ENCODE assay signal across 33 cellular contexts in genomic region chr20:22423190-22423832, GRCh38.
"Had no signal": no experiment of that assay in that cellular context is flagged by ENCODE, and none has a peak within 500 bp of the region (broad histone marks: within the 10 kb centered on the region; RNA-seq: fewer than 3 reads in every experiment).

No MANE protein-coding gene starts in this region.

- DNase-seq: activated CD4-positive, alpha-beta memory T cell treated with anti-CD3 and anti-CD28 coated beads for 36 hours; activated CD4-positive, alpha-beta T cell treated with anti-CD3 and anti-CD28 coated beads for 36 hours; activated CD4-positive, alpha-beta T cell treated with anti-CD3 and anti-CD28 coated beads, Interleukin-2, amount 10 ng/mL, durations not matched to agents 24 days and 14 days; activated CD4-positive, CD25-positive, alpha-beta regulatory T cell; activated CD4-positive, CD25-positive, alpha-beta regulatory T cell treated with anti-CD3 and anti-CD28 coated beads, Interleukin-2, amount 50 U/mL, for 72 hours; activated CD8-positive, alpha-beta memory T cell treated with anti-CD3 and anti-CD28 coated beads, Interleukin-2, amount 50 U/mL, for 48 hours; activated CD8-positive, alpha-beta T cell treated with anti-CD3 and anti-CD28 coated beads, Interleukin-2, amount 10 ng/mL, durations not matched to agents 7 days and 5 days; activated gamma-delta T cell; activated naive CD4-positive, alpha-beta T cell; activated naive CD4-positive, alpha-beta T cell treated with anti-CD3 and anti-CD28 coated beads, Interleukin-2, amount 10 ng/mL, durations not matched to agents 7 days and 5 days; activated naive CD8-positive, alpha-beta T cell treated with anti-CD3 and anti-CD28 coated beads, Interleukin-2, amount 10 ng/mL, durations not matched to agents 7 days and 5 days; activated T-cell treated with anti-CD3 and anti-CD28 coated beads for 4 hours; activated T-cell treated with anti-CD3 and anti-CD28 coated beads, Interleukin-2, amount 50 U/mL, for 24 hours; activated T-cell treated with anti-CD3 and anti-CD28 coated beads, Interleukin-2, amount 50 U/mL, for 72 hours; caudate nucleus; cortex of kidney; dermis blood vessel endothelial cell; effector CD4-positive, alpha-beta T cell; effector memory CD8-positive, alpha-beta T cell; erythroblast; foreskin keratinocyte; gastrocnemius medialis; glutamatergic neuron; heart left ventricle; T-helper 1 cell; T-helper 17 cell; T1000 had no signal

- ATAC-seq: activated CD4-positive, alpha-beta T cell treated with anti-CD3 and anti-CD28 coated beads for 36 hours; activated CD8-positive, alpha-beta T cell treated with anti-CD3 and anti-CD28 coated beads, Interleukin-2, amount 10 ng/mL, durations not matched to agents 7 days and 5 days; activated naive CD4-positive, alpha-beta T cell treated with anti-CD3 and anti-CD28 coated beads, Interleukin-2, amount 50 U/mL, for 72 hours; activated T-cell treated with anti-CD3 and anti-CD28 coated beads, Interleukin-2, amount 50 U/mL, for 72 hours; effector memory CD8-positive, alpha-beta T cell; foreskin keratinocyte; gastrocnemius medialis; heart left ventricle; T-helper 17 cell had no signal

- H3K36me3 ChIP-seq: ascending aorta, esophagus muscularis mucosa, gastrocnemius medialis, heart left ventricle had no signal

- H3K4me3 Mint-ChIP-seq: activated CD4-positive, alpha-beta memory T cell treated with anti-CD3 and anti-CD28 coated beads for 36 hours; activated CD4-positive, alpha-beta T cell treated with anti-CD3 and anti-CD28 coated beads for 36 hours; activated CD4-positive, alpha-beta T cell treated with anti-CD3 and anti-CD28 coated beads, Interleukin-2, amount 10 ng/mL, durations not matched to agents 24 days and 14 days; activated CD8-positive, alpha-beta T cell treated with anti-CD3 and anti-CD28 coated beads, Interleukin-2, amount 10 ng/mL, durations not matched to agents 7 days and 5 days; activated naive CD4-positive, alpha-beta T cell treated with anti-CD3 and anti-CD28 coated beads, Interleukin-2, amount 10 ng/mL, durations not matched to agents 7 days and 5 days; activated naive CD8-positive, alpha-beta T cell treated with anti-CD3 and anti-CD28 coated beads, Interleukin-2, amount 10 ng/mL, durations not matched to agents 7 days and 5 days; activated T-cell treated with anti-CD3 and anti-CD28 coated beads, Interleukin-2, amount 50 U/mL, for 24 hours; activated T-cell treated with anti-CD3 and anti-CD28 coated beads, Interleukin-2, amount 50 U/mL, for 72 hours; brain; effector memory CD8-positive, alpha-beta T cell; T-helper 17 cell; T-helper 2 cell treated with Interferon-gamma antibody and Interleukin-4, amounts not matched to agents 5 μg/mL and 100 μg/mL, for 36 hours had no signal

- H3K4me3 ChIP-seq: ascending aorta, esophagus muscularis mucosa, gastrocnemius medialis, heart left ventricle had no signal

- H3K27ac ChIP-seq: ascending aorta, esophagus muscularis mucosa, foreskin keratinocyte, gastrocnemius medialis, heart left ventricle had no signal

- H3K36me3 Mint-ChIP-seq: activated CD4-positive, alpha-beta memory T cell treated with anti-CD3 and anti-CD28 coated beads for 36 hours; activated naive CD4-positive, alpha-beta T cell treated with anti-CD3 and anti-CD28 coated beads, Interleukin-2, amount 10 ng/mL, durations not matched to agents 7 days and 5 days; activated naive CD4-positive, alpha-beta T cell treated with anti-CD3 and anti-CD28 coated beads, Interleukin-2, amount 50 U/mL, for 72 hours; activated naive CD8-positive, alpha-beta T cell treated with anti-CD3 and anti-CD28 coated beads, Interleukin-2, amount 10 ng/mL, durations not matched to agents 7 days and 5 days; brain had no signal

- H3K9me3 Mint-ChIP-seq: activated CD4-positive, alpha-beta T cell treated with anti-CD3 and anti-CD28 coated beads, Interleukin-2, amount 10 ng/mL, durations not matched to agents 24 days and 14 days; activated naive CD8-positive, alpha-beta T cell treated with anti-CD3 and anti-CD28 coated beads, Interleukin-2, amount 10 ng/mL, durations not matched to agents 7 days and 5 days; activated T-cell treated with anti-CD3 and anti-CD28 coated beads, Interleukin-2, amount 50 U/mL, for 72 hours; brain had no signal

- H3K9me3 ChIP-seq: ascending aorta, esophagus muscularis mucosa, gastrocnemius medialis had no signal

- H3K4me1 Mint-ChIP-seq: activated CD4-positive, alpha-beta T cell treated with anti-CD3 and anti-CD28 coated beads for 36 hours; activated CD4-positive, alpha-beta T cell treated with anti-CD3 and anti-CD28 coated beads, Interleukin-2, amount 10 ng/mL, durations not matched to agents 24 days and 14 days; activated naive CD4-positive, alpha-beta T cell treated with anti-CD3 and anti-CD28 coated beads, Interleukin-2, amount 10 ng/mL, durations not matched to agents 7 days and 5 days; activated naive CD8-positive, alpha-beta T cell treated with anti-CD3 and anti-CD28 coated beads, Interleukin-2, amount 10 ng/mL, durations not matched to agents 7 days and 5 days; brain; T-helper 17 cell had no signal

- FAIRE-seq: colon had no signal

- H3K27me3 Mint-ChIP-seq: activated CD4-positive, alpha-beta memory T cell treated with anti-CD3 and anti-CD28 coated beads for 36 hours; activated CD4-positive, alpha-beta T cell treated with anti-CD3 and anti-CD28 coated beads, Interleukin-2, amount 10 ng/mL, durations not matched to agents 24 days and 14 days; activated naive CD4-positive, alpha-beta T cell treated with anti-CD3 and anti-CD28 coated beads, Interleukin-2, amount 10 ng/mL, durations not matched to agents 7 days and 5 days; activated naive CD8-positive, alpha-beta T cell treated with anti-CD3 and anti-CD28 coated beads, Interleukin-2, amount 10 ng/mL, durations not matched to agents 7 days and 5 days; effector memory CD8-positive, alpha-beta T cell; T-helper 17 cell had no signal

- H3K27me3 ChIP-seq: ascending aorta, foreskin keratinocyte, gastrocnemius medialis had no signal

- H3K4me1 ChIP-seq: ascending aorta, esophagus muscularis mucosa, foreskin keratinocyte, gastrocnemius medialis, heart left ventricle had no signal

- H3K27ac Mint-ChIP-seq: activated CD4-positive, alpha-beta memory T cell treated with anti-CD3 and anti-CD28 coated beads for 36 hours; activated CD4-positive, alpha-beta T cell treated with anti-CD3 and anti-CD28 coated beads for 36 hours; activated CD4-positive, alpha-beta T cell treated with anti-CD3 and anti-CD28 coated beads, Interleukin-2, amount 10 ng/mL, durations not matched to agents 24 days and 14 days; activated CD8-positive, alpha-beta T cell treated with anti-CD3 and anti-CD28 coated beads, Interleukin-2, amount 10 ng/mL, durations not matched to agents 7 days and 5 days; activated naive CD4-positive, alpha-beta T cell treated with anti-CD3 and anti-CD28 coated beads, Interleukin-2, amount 10 ng/mL, durations not matched to agents 7 days and 5 days; activated naive CD4-positive, alpha-beta T cell treated with anti-CD3 and anti-CD28 coated beads, Interleukin-2, amount 50 U/mL, for 72 hours; activated naive CD8-positive, alpha-beta T cell treated with anti-CD3 and anti-CD28 coated beads, Interleukin-2, amount 10 ng/mL, durations not matched to agents 7 days and 5 days; activated T-cell treated with anti-CD3 and anti-CD28 coated beads, Interleukin-2, amount 50 U/mL, for 24 hours; activated T-cell treated with anti-CD3 and anti-CD28 coated beads, Interleukin-2, amount 50 U/mL, for 72 hours; brain; effector memory CD8-positive, alpha-beta T cell; T-helper 17 cell; T-helper 2 cell treated with Interferon-gamma antibody and Interleukin-4, amounts not matched to agents 5 μg/mL and 100 μg/mL, for 36 hours had no signal
